Comparison of ENCODE assay signal across 24 cellular contexts in the genomic region with DNA sequence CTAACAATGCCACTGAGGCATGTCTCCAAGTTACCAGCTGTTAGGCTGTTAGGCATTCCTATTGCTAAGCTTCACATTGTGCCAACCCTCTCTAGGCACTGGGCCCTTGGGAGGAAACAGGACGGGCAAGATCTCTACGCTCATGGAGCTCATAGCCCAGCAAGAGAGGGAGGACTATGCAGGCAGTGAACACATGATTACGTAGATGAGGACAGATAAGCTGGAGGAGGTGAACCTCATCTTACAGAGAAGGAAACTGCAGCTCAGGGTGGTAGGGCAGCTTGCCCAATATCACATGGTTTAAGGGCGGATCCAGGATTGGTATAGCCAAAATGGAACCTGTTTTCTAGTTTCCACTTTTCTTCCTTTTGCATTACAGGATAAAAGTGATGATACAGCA.
"Had no signal": no experiment of that assay in that cellular context is flagged by ENCODE, and none has a peak within 500 bp of the region (broad histone marks: within the 10 kb centered on the region; RNA-seq: fewer than 3 reads in every experiment).

No MANE protein-coding gene starts in this region.

- H3K27me3 ChIP-seq: dorsolateral prefrontal cortex, esophagus squamous epithelium, gastrocnemius medialis, heart right ventricle, left lung had no signal

- DNase-seq: dermis blood vessel endothelial cell; dorsolateral prefrontal cortex; effector CD4-positive, alpha-beta T cell; effector memory CD4-positive, alpha-beta T cell; esophagus squamous epithelium; foreskin fibroblast; foreskin melanocyte; gastrocnemius medialis; glutamatergic neuron; head of caudate nucleus; heart right ventricle; hippocampal formation; left cardiac atrium; left lung; left ventricle myocardium superior; lower lobe of right lung; mesenchymal stem cell; mucosa of descending colon; naive B cell had no signal

- FAIRE-seq: colon, endothelial cell of umbilical vein, islet of Langerhans, keratinocyte had no signal

- H3K4me3 ChIP-seq: coronary artery, dorsolateral prefrontal cortex, esophagus squamous epithelium, gastrocnemius medialis, heart right ventricle, left lung, lower lobe of right lung, mucosa of descending colon had no signal

- H3K4me1 ChIP-seq: esophagus squamous epithelium, heart right ventricle, left lung, lower lobe of right lung had no signal

- H3K9me3 ChIP-seq: esophagus squamous epithelium, gastrocnemius medialis, heart right ventricle, left lung, lower lobe of right lung, mucosa of descending colon had no signal

- H3K27ac ChIP-seq: coronary artery, dorsolateral prefrontal cortex, esophagus squamous epithelium, gastrocnemius medialis, heart right ventricle, left lung, lower lobe of right lung had no signal

- ATAC-seq: gastrocnemius medialis, heart right ventricle, left cardiac atrium, left lung, left ventricle myocardium superior, lower lobe of right lung, mucosa of descending colon had no signal
